17 cellular contexts compared by ENCODE assay signal in the genomic region with DNA sequence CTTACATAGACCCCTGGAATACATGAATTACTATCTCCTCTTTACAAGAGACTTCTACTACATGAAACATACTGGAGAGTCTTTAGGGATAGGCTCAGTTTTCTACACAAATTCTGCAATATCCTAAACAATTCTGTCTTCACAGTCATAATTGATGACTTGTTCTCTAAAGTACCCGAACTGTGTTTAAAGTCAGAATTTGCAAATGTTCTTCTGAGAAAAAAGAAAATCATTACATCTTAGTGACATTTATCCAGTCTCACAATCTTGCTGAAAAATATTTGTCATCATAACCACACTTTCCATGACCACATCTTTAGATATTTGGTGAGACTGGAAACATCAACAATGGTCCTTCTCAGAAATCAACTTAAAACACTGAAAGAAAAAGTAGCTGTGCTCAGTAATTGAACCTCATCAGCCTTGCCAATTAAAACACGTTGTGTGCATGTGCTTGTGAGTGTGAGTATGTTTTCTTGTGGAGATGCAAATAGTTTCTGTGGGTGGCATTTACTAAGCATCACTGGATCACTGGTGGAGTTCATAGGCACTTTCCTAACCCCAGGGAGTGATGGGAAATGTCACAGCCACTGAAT.
"Had no signal": no experiment of that assay in that cellular context is flagged by ENCODE, and none has a peak within 500 bp of the region (broad histone marks: within the 10 kb centered on the region; RNA-seq: fewer than 3 reads in every experiment).

No MANE protein-coding gene starts in this region.

- H3K27me3 ChIP-seq: breast epithelium, esophagus squamous epithelium, neutrophil, upper lobe of left lung had no signal

- H3K36me3 Mint-ChIP-seq: activated naive CD8-positive, alpha-beta T cell treated with anti-CD3 and anti-CD28 coated beads, Interleukin-2, amount 10 ng/mL, durations not matched to agents 7 days and 5 days; memory B cell; natural killer cell; stimulated activated naive B cell treated with anti-CD40 and anti-IgM and Interleukin-4, amounts not matched to agents 10 μg/mL and 1 μg/mL and 100 μg/mL, for 72 hours had no signal

- ATAC-seq: left ventricle myocardium superior; natural killer cell; stimulated activated naive B cell treated with anti-CD40 and anti-IgM and Interleukin-4, amounts not matched to agents 10 μg/mL and 1 μg/mL and 100 μg/mL, for 72 hours had no signal

- H3K4me3 ChIP-seq: breast epithelium, esophagus squamous epithelium, SJSA1, upper lobe of left lung had no signal

- DNase-seq: activated naive CD8-positive, alpha-beta T cell treated with anti-CD3 and anti-CD28 coated beads, Interleukin-2, amount 10 ng/mL, durations not matched to agents 7 days and 5 days; aorta; cerebellar nuclear complex; effector CD8-positive, alpha-beta T cell; esophagus squamous epithelium; hypothalamus; kidney; left ventricle myocardium superior; natural killer cell; posterior cingulate gyrus; retina; stimulated activated naive B cell treated with anti-CD40 and anti-IgM and Interleukin-4, amounts not matched to agents 10 μg/mL and 1 μg/mL and 100 μg/mL, for 72 hours; upper lobe of left lung had no signal

- H3K9me3 Mint-ChIP-seq: activated naive CD8-positive, alpha-beta T cell treated with anti-CD3 and anti-CD28 coated beads, Interleukin-2, amount 10 ng/mL, durations not matched to agents 7 days and 5 days; memory B cell; natural killer cell; stimulated activated naive B cell treated with anti-CD40 and anti-IgM and Interleukin-4, amounts not matched to agents 10 μg/mL and 1 μg/mL and 100 μg/mL, for 72 hours had no signal

- H3K27ac ChIP-seq: breast epithelium, esophagus squamous epithelium, neutrophil, SJSA1, upper lobe of left lung had no signal

- H3K4me1 Mint-ChIP-seq: memory B cell; natural killer cell; stimulated activated naive B cell treated with anti-CD40 and anti-IgM and Interleukin-4, amounts not matched to agents 10 μg/mL and 1 μg/mL and 100 μg/mL, for 72 hours had no signal

- H3K4me1 ChIP-seq: breast epithelium, esophagus squamous epithelium, SJSA1, upper lobe of left lung had no signal

- H3K4me3 Mint-ChIP-seq: activated naive CD8-positive, alpha-beta T cell treated with anti-CD3 and anti-CD28 coated beads, Interleukin-2, amount 10 ng/mL, durations not matched to agents 7 days and 5 days; memory B cell; natural killer cell; stimulated activated naive B cell treated with anti-CD40 and anti-IgM and Interleukin-4, amounts not matched to agents 10 μg/mL and 1 μg/mL and 100 μg/mL, for 72 hours had no signal

- H3K9me3 ChIP-seq: breast epithelium, esophagus squamous epithelium, neutrophil, SJSA1, upper lobe of left lung had no signal

- H3K36me3 ChIP-seq: breast epithelium, esophagus squamous epithelium, neutrophil, SJSA1, upper lobe of left lung had no signal

- H3K27ac Mint-ChIP-seq: activated naive CD8-positive, alpha-beta T cell treated with anti-CD3 and anti-CD28 coated beads, Interleukin-2, amount 10 ng/mL, durations not matched to agents 7 days and 5 days; memory B cell; natural killer cell; stimulated activated naive B cell treated with anti-CD40 and anti-IgM and Interleukin-4, amounts not matched to agents 10 μg/mL and 1 μg/mL and 100 μg/mL, for 72 hours had no signal
